33 cellular contexts compared by ENCODE assay signal in genomic region chr3:171385086-171385485, GRCh38.
DNase-seq lines count a peak whose midpoint lies in the region; ATAC-seq and TF ChIP-seq lines count a peak whose summit lies in the region.
"Had no signal": no experiment of that assay in that cellular context is flagged by ENCODE, and none has a peak within 500 bp of the region (broad histone marks: within the 10 kb centered on the region; RNA-seq: fewer than 3 reads in every experiment).

No MANE protein-coding gene starts in this region.

- no peaks in the 10 kb centered on the region for H4K20me1 ChIP-seq in neural progenitor cell (ENCODE audit: low read depth)
- H4K20me1 ChIP-seq: BLaER1 had no signal

- H3K27me3 ChIP-seq in H7 (ENCODE audit: control insufficient read depth, insufficient read depth, low read length): no peaks in the 10 kb centered on the region
- no peaks in the 10 kb centered on the region for H3K27me3 ChIP-seq in neural progenitor cell
- H3K27me3 ChIP-seq: BLaER1, gastrocnemius medialis, Peyer's patch, sigmoid colon, transverse colon had no signal

- peak overlapping the region; percentile 23 for H3K27ac Mint-ChIP-seq in WTC11
- H3K27ac Mint-ChIP-seq in endothelial cell (ENCODE audit: unreplicated experiment): peak overlapping the region; percentile 65
- peak overlapping the region; percentile 71 for H3K27ac Mint-ChIP-seq in neural progenitor cell
- H3K27ac Mint-ChIP-seq in natural killer cell: peak overlapping the region in 1 of 2 donors; percentile 32
- H3K27ac Mint-ChIP-seq: activated naive CD8-positive, alpha-beta T cell treated with anti-CD3 and anti-CD28 coated beads, Interleukin-2, amount 50 U/mL, for 24 hours; T-helper 2 cell treated with Interferon-gamma antibody and Interleukin-4, amounts not matched to agents 5 μg/mL and 100 μg/mL, for 36 hours had no signal

- peaks cover 64% of the 10 kb centered on the region for H3K4me1 ChIP-seq in neural progenitor cell
- H3K4me1 ChIP-seq: BLaER1, Caco-2 had no signal

- no peak overlapping the region for H3K9ac ChIP-seq in neural progenitor cell
- H3K9ac ChIP-seq: BLaER1 had no signal

- H3K27ac ChIP-seq in neural progenitor cell: no peak overlapping the region
- H3K27ac ChIP-seq: BLaER1, gastrocnemius medialis, Peyer's patch, transverse colon had no signal

- DNase-seq in H7: peak; percentile 5
- DNase-seq in WTC11 (ENCODE audit: low spot score): peak; percentile 23
- DNase-seq in endothelial cell (ENCODE audit: low spot score): no peak
- no peak for DNase-seq in neural progenitor cell (ENCODE audit: low spot score)
- no peak for DNase-seq in natural killer cell
- no peak for DNase-seq in NCI-H2196 (lab: John Stamatoyannopoulos, UW; ENCODE audit: unreplicated experiment)
- DNase-seq: activated CD4-positive, alpha-beta T cell treated with anti-CD3 and anti-CD28 coated beads for 1 hour; activated effector memory CD4-positive, alpha-beta T cell treated with anti-CD3 and anti-CD28 coated beads, Interleukin-2, amount 50 U/mL, for 16 hours; activated naive CD8-positive, alpha-beta T cell treated with anti-CD3 and anti-CD28 coated beads, Interleukin-2, amount 50 U/mL, for 24 hours; activated T-cell treated with anti-CD3 and anti-CD28 coated beads for 4 hours; Caco-2; central memory CD4-positive, alpha-beta T cell; DMS53; gastrocnemius medialis; hippocampal formation; KG1; NCI-H1092 treated with DMSO at 0.1 percent for 48 hours; NCI-H1694 treated with DMSO at 0.1 percent for 48 hours; NCI-H446 treated with DMSO at 0.1 percent for 48 hours; NCI-H82; nucleus accumbens; Peyer's patch; SHP77; sigmoid colon; stimulated activated CD4-positive, alpha-beta T cell treated with anti-CD3 and anti-CD28 coated beads, Interleukin-12 subunit alpha, Interleukin-12 subunit beta, amount 100 ng/mL, for 4 hours; stimulated activated CD4-positive, alpha-beta T cell treated with anti-CD3 and anti-CD28 coated beads, Interleukin-2, amount 100 ng/mL, for 48 hours; transverse colon had no signal

- no peaks in the 10 kb centered on the region for H3K79me2 ChIP-seq in neural progenitor cell (ENCODE audit: low read depth)

- POLR2A ChIA-PET in WTC11 (lab: Charles Lee): interaction anchor here (1.0 kb wide), 1 partner anchor 29 kb away, joined by 3 read pairs; no protein-coding TSS in a partner anchor

- H3K4me1 Mint-ChIP-seq in WTC11: peaks cover 82% of the 10 kb centered on the region
- H3K4me1 Mint-ChIP-seq in endothelial cell (ENCODE audit: unreplicated experiment): peaks cover 36% of the 10 kb centered on the region
- H3K4me1 Mint-ChIP-seq in neural progenitor cell: peaks cover 75% of the 10 kb centered on the region
- peaks cover 85 to 96% of the 10 kb centered on the region in 2 donors for H3K4me1 Mint-ChIP-seq in natural killer cell

- peaks cover 27% of the 10 kb centered on the region for H3F3A ChIP-seq in neural progenitor cell (ENCODE audit: low read depth)

- no peaks in the 10 kb centered on the region for H3K9me3 ChIP-seq in neural progenitor cell (ENCODE audit: low read depth)
- H3K9me3 ChIP-seq: BLaER1, Caco-2, gastrocnemius medialis, Peyer's patch, sigmoid colon, transverse colon had no signal

- TF ChIP-seq CTCF in WTC11 (IDR thresholded peaks at IDR 0.05): no peak
- TF ChIP-seq CTCF in endothelial cell (IDR thresholded peaks at IDR 0.05; ENCODE audit: unreplicated experiment): no peak
- TF ChIP-seq CTCF in neural progenitor cell (IDR thresholded peaks at IDR 0.05): no peak
- TF ChIP-seq CTCF in natural killer cell (IDR thresholded peaks at IDR 0.05): no peak

- H3K4me2 ChIP-seq in neural progenitor cell: peak overlapping the region; percentile 49
- H3K4me2 ChIP-seq: BLaER1 had no signal

- no peaks in the 10 kb centered on the region for H3K9me3 Mint-ChIP-seq in WTC11
- H3K9me3 Mint-ChIP-seq in endothelial cell (ENCODE audit: unreplicated experiment): no peaks in the 10 kb centered on the region
- H3K9me3 Mint-ChIP-seq in neural progenitor cell: no peaks in the 10 kb centered on the region
- no peaks in the 10 kb centered on the region for H3K9me3 Mint-ChIP-seq in natural killer cell
- H3K9me3 Mint-ChIP-seq: activated naive CD8-positive, alpha-beta T cell treated with anti-CD3 and anti-CD28 coated beads, Interleukin-2, amount 50 U/mL, for 24 hours; T-helper 2 cell treated with Interferon-gamma antibody and Interleukin-4, amounts not matched to agents 5 μg/mL and 100 μg/mL, for 36 hours had no signal

- intact Hi-C loops in natural killer cell (cut with micrococcal nuclease): no loop called here

- H3K27me3 Mint-ChIP-seq in WTC11 (ENCODE audit: low read depth) (no peaks in the 10 kb centered on the region), endothelial cell (ENCODE audit: unreplicated experiment) (peaks cover 3% of the 10 kb centered on the region), neural progenitor cell (ENCODE audit: insufficient read depth, low read depth) (no peaks in the 10 kb centered on the region), natural killer cell (ENCODE audit: low read depth in 2 of 2) (no peaks in the 10 kb centered on the region)
- H3K27me3 Mint-ChIP-seq: activated naive CD8-positive, alpha-beta T cell treated with anti-CD3 and anti-CD28 coated beads, Interleukin-2, amount 50 U/mL, for 24 hours had no signal

- peak; percentile 58 for ATAC-seq in WTC11
- ATAC-seq in HG03097 (IDR thresholded peaks at IDR 0.05; ENCODE audit: low FRiP score, unreplicated experiment): no peak
- ATAC-seq in natural killer cell: no peak
- no peak for ATAC-seq in HG03520 (IDR thresholded peaks at IDR 0.05; ENCODE audit: unreplicated experiment)
- ATAC-seq: activated naive CD8-positive, alpha-beta T cell treated with anti-CD3 and anti-CD28 coated beads, Interleukin-2, amount 50 U/mL, for 24 hours; gastrocnemius medialis; HCT116; left lobe of liver had no signal

- CTCF ChIA-PET in WTC11 (lab: Charles Lee): interaction anchor here (4.5 kb wide), 1 partner anchor 69 kb away, joined by 26 read pairs; no protein-coding TSS in a partner anchor

- H3K4me3 Mint-ChIP-seq in WTC11: no peak overlapping the region
- no peak overlapping the region for H3K4me3 Mint-ChIP-seq in endothelial cell (ENCODE audit: unreplicated experiment)
- H3K4me3 Mint-ChIP-seq in neural progenitor cell: no peak overlapping the region
- H3K4me3 Mint-ChIP-seq in natural killer cell: no peak overlapping the region
- H3K4me3 Mint-ChIP-seq: activated naive CD8-positive, alpha-beta T cell treated with anti-CD3 and anti-CD28 coated beads, Interleukin-2, amount 50 U/mL, for 24 hours; T-helper 2 cell treated with Interferon-gamma antibody and Interleukin-4, amounts not matched to agents 5 μg/mL and 100 μg/mL, for 36 hours had no signal

- H3K36me3 Mint-ChIP-seq in WTC11 (no peaks in the 10 kb centered on the region), endothelial cell (ENCODE audit: low read depth, unreplicated experiment) (peaks cover 3% of the 10 kb centered on the region), neural progenitor cell (peaks cover 2% of the 10 kb centered on the region), natural killer cell (no peaks in the 10 kb centered on the region)

- H3K36me3 ChIP-seq in H7 (replicated peaks; ENCODE audit: control insufficient read depth, insufficient read depth, low read length) (no peaks in the 10 kb centered on the region), neural progenitor cell (no peaks in the 10 kb centered on the region)
- H3K36me3 ChIP-seq: BLaER1, gastrocnemius medialis, Peyer's patch, sigmoid colon, transverse colon had no signal

- H3K4me3 ChIP-seq in H7 (ENCODE audit: insufficient read depth, low read depth, low read length): no peak overlapping the region
- H3K4me3 ChIP-seq in neural progenitor cell: no peak overlapping the region
- H3K4me3 ChIP-seq: BLaER1, gastrocnemius medialis, Peyer's patch, sigmoid colon, transverse colon had no signal

- peak overlapping the region; percentile 87 for H2AFZ ChIP-seq in neural progenitor cell (replicated peaks)

TF ChIP-seq in WTC11, 78 proteins besides CTCF, POLR2A, EP300 and RAD21:
- TF ChIP-seq ZNF423 (CRISPR knock-in tag; IDR thresholded peaks at IDR 0.05) (peak; percentile 20; the same call in 1 of the 2 replicates), CREM (CRISPR knock-in tag; IDR thresholded peaks at IDR 0.05) (no peak)

Comparison
In these comparisons a context has a peak if more than half of its experiments do, and no peak if none do; other contexts are left out.
1. DNase-seq: peak in H7 (single experiment) and WTC11 (single experiment); none in endothelial cell (single experiment), neural progenitor cell (single experiment), natural killer cell (single experiment) and NCI-H2196 (single experiment).